In the genomic region with DNA sequence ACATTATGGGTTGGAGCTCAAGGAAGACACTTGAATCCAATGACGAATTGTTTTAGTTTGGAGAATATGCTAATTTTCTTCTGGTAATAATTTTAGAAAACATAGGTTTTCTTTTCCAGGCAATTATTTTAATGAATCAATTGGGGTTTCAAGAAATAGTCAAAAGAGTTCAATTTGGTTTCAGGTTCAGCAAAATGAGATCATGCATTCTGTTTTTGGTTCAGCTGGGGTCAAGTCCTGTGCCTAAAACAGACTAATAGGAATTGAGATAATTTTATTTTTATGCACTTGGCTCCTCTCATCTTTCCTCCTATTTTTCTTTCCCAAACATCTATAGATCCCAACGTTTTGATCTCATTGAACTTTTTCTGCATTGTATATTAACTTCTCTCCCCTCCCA, we compare ENCODE assay signal across 31 cellular contexts.
"Had no signal": no experiment of that assay in that cellular context is flagged by ENCODE, and none has a peak within 500 bp of the region (broad histone marks: within the 10 kb centered on the region; RNA-seq: fewer than 3 reads in every experiment).

No MANE protein-coding gene starts in this region.

- H2AFZ ChIP-seq: neural progenitor cell, parathyroid adenoma had no signal

- H3K36me3 ChIP-seq: neural progenitor cell, ovary, right lobe of liver, spleen, thoracic aorta, thyroid gland, tibial nerve had no signal

- H3K9ac ChIP-seq: neural progenitor cell, parathyroid adenoma had no signal

- H3K4me3 Mint-ChIP-seq: naive thymus-derived CD4-positive, alpha-beta T cell; natural killer cell; nephron; neural progenitor cell; stimulated activated naive B cell treated with anti-CD40 and anti-IgM and Interleukin-4, amounts not matched to agents 10 μg/mL and 1 μg/mL and 100 μg/mL, for 72 hours; stimulated activated naive CD8-positive, alpha-beta T cell treated with anti-CD3 and anti-CD28 coated beads, Interleukin-15, Interleukin-2, amounts not matched to agents 100 ng/mL and 50 ng/mL, for 24 hours had no signal

- H3K4me2 ChIP-seq: neural progenitor cell, smooth muscle cell had no signal

- DNase-seq: naive thymus-derived CD4-positive, alpha-beta T cell; natural killer cell; occipital lobe; ovary; posterior cingulate gyrus; psoas muscle; right cardiac atrium; right lobe of liver; sigmoid colon; spleen; stimulated activated CD4-positive, alpha-beta T cell treated with anti-CD3 and anti-CD28 coated beads, Interleukin-12 subunit alpha, Interleukin-12 subunit beta, amount 100 ng/mL, for 4 hours; stimulated activated CD4-positive, alpha-beta T cell treated with anti-CD3 and anti-CD28 coated beads, Interleukin-1b, Interleukin-23, amount 100 ng/mL, for 48 hours; stimulated activated CD4-positive, alpha-beta T cell treated with anti-CD3 and anti-CD28 coated beads, Interleukin-4, amount 100 ng/mL, for 1 hour; stimulated activated CD4-positive, alpha-beta T cell treated with anti-CD3 and anti-CD28 coated beads, Interleukin-4, amount 100 ng/mL, for 4 hours; stimulated activated CD8-positive, alpha-beta memory T cell treated with anti-CD3 and anti-CD28 coated beads, Interleukin-4, amount 100 ng/mL, for 48 hours; stimulated activated naive B cell treated with anti-CD40 and anti-IgM and Interleukin-4, amounts not matched to agents 10 μg/mL and 1 μg/mL and 100 μg/mL, for 72 hours; stimulated activated naive CD4-positive, alpha-beta T cell treated with Interleukin-2 at 50 U/mL for 16 hours; stomach; thyroid gland; trophoblast cell; upper lobe of left lung had no signal

- H3K4me3 ChIP-seq: neural progenitor cell, ovary, psoas muscle, right lobe of liver, sigmoid colon, skin epidermis, smooth muscle cell, spleen, stomach, thoracic aorta, thyroid gland, tibial nerve, upper lobe of left lung had no signal

- ATAC-seq: naive thymus-derived CD4-positive, alpha-beta T cell; natural killer cell; psoas muscle; right cardiac atrium; right lobe of liver had no signal

- H3K27me3 Mint-ChIP-seq: progenitor cell of endocrine pancreas; stimulated activated naive B cell treated with anti-CD40 and anti-IgM and Interleukin-4, amounts not matched to agents 10 μg/mL and 1 μg/mL and 100 μg/mL, for 72 hours had no signal

- H3K27me3 ChIP-seq: neural progenitor cell, ovary, right lobe of liver, sigmoid colon, spleen, stomach, thyroid gland, tibial nerve, upper lobe of left lung had no signal

- FAIRE-seq: urothelium cell line had no signal

- H3K9me3 Mint-ChIP-seq: naive thymus-derived CD4-positive, alpha-beta T cell; natural killer cell; nephron; neural progenitor cell; stimulated activated naive B cell treated with anti-CD40 and anti-IgM and Interleukin-4, amounts not matched to agents 10 μg/mL and 1 μg/mL and 100 μg/mL, for 72 hours; stimulated activated naive CD8-positive, alpha-beta T cell treated with anti-CD3 and anti-CD28 coated beads, Interleukin-15, Interleukin-2, amounts not matched to agents 100 ng/mL and 50 ng/mL, for 24 hours had no signal

- H3K27ac Mint-ChIP-seq: naive thymus-derived CD4-positive, alpha-beta T cell; natural killer cell; nephron; neural progenitor cell; progenitor cell of endocrine pancreas; stimulated activated naive B cell treated with anti-CD40 and anti-IgM and Interleukin-4, amounts not matched to agents 10 μg/mL and 1 μg/mL and 100 μg/mL, for 72 hours; stimulated activated naive CD8-positive, alpha-beta T cell treated with anti-CD3 and anti-CD28 coated beads, Interleukin-15, Interleukin-2, amounts not matched to agents 100 ng/mL and 50 ng/mL, for 24 hours had no signal

- H3K4me1 ChIP-seq: parathyroid adenoma, right lobe of liver, stomach, thyroid gland, tibial nerve, upper lobe of left lung had no signal

- H3K36me3 Mint-ChIP-seq: naive thymus-derived CD4-positive, alpha-beta T cell; natural killer cell; neural progenitor cell had no signal

- H3K9me3 ChIP-seq: ovary, psoas muscle, right lobe of liver, sigmoid colon, spleen, stomach, thoracic aorta, thyroid gland, tibial nerve, upper lobe of left lung had no signal

- H3K27ac ChIP-seq: neural progenitor cell, ovary, parathyroid adenoma, psoas muscle, right lobe of liver, sigmoid colon, skin epidermis, spleen, stomach, thoracic aorta, thyroid gland, tibial nerve, upper lobe of left lung had no signal

- H3K79me2 ChIP-seq: parathyroid adenoma had no signal
